9 cellular contexts compared by ENCODE assay signal in genomic region chr6:32839356-32839755, GRCh38. TPM values are rescaled to one million over a fixed set of nuclear protein-coding genes. Genes with fewer than 3 reads are reported as not detected.
DNase-seq lines count a peak whose midpoint lies in the region; ATAC-seq, FAIRE-seq and TF ChIP-seq lines count a peak whose summit lies in the region.
"Had no signal": no experiment of that assay in that cellular context is flagged by ENCODE, and none has a peak within 500 bp of the region (broad histone marks: within the 10 kb centered on the region; RNA-seq: fewer than 3 reads in every experiment).

No MANE protein-coding gene starts in this region.

- no peak for DNase-seq in right atrium auricular region (ENCODE audit: low spot score)
- no peak for DNase-seq in Right ventricle myocardium superior
- DNase-seq in activated naive CD8-positive, alpha-beta T cell treated with anti-CD3 and anti-CD28 coated beads for 36 hours = no peak
- no peak for DNase-seq in uterus
- DNase-seq in stimulated activated CD4-positive, alpha-beta T cell treated with anti-CD3 and anti-CD28 coated beads, Interleukin-4, amount 100 ng/mL, for 4 hours = no peak
- no peak for DNase-seq in HTR-8/SVneo (ENCODE audit: insufficient read length, low spot score)
- no peak for DNase-seq in medulla oblongata (ENCODE audit: extremely low spot score)

- H3K4me1 Mint-ChIP-seq in activated naive CD8-positive, alpha-beta T cell treated with anti-CD3 and anti-CD28 coated beads for 36 hours = peaks cover 66% of the 10 kb centered on the region
- peaks cover 18% of the 10 kb centered on the region for H3K4me1 Mint-ChIP-seq in nephron

- peaks cover 3% of the 10 kb centered on the region for H3K27me3 Mint-ChIP-seq in activated naive CD8-positive, alpha-beta T cell treated with anti-CD3 and anti-CD28 coated beads for 36 hours
- peaks cover 55% of the 10 kb centered on the region for H3K27me3 Mint-ChIP-seq in nephron (ENCODE audit: low read depth)

- H3K9me3 Mint-ChIP-seq in activated naive CD8-positive, alpha-beta T cell treated with anti-CD3 and anti-CD28 coated beads for 36 hours = peaks cover 1% of the 10 kb centered on the region
- H3K9me3 Mint-ChIP-seq in nephron = no peaks in the 10 kb centered on the region

- no peak for TF ChIP-seq POLR2A in uterus (IDR thresholded peaks at IDR 0.05)

- H3K27ac Mint-ChIP-seq in activated naive CD8-positive, alpha-beta T cell treated with anti-CD3 and anti-CD28 coated beads for 36 hours = peak overlapping the region; percentile 99
- H3K27ac Mint-ChIP-seq in nephron = no peak overlapping the region

- peaks cover 0 to 26% of the 10 kb centered on the region in 2 donors for H3K4me1 ChIP-seq in right atrium auricular region
- H3K4me1 ChIP-seq in uterus = no peaks in the 10 kb centered on the region

- H3K36me3 ChIP-seq in right atrium auricular region (peaks cover 6% of the 10 kb centered on the region), uterus (no peaks in the 10 kb centered on the region)

- no peak overlapping the region for H3K4me3 ChIP-seq in right atrium auricular region
- H3K4me3 ChIP-seq in uterus = no peak overlapping the region

- no peak for TF ChIP-seq CTCF in right atrium auricular region (IDR thresholded peaks at IDR 0.05)
- TF ChIP-seq CTCF in nephron (IDR thresholded peaks at IDR 0.05; ENCODE audit: unreplicated experiment in 3 of 3) = no peak
- TF ChIP-seq CTCF in uterus (IDR thresholded peaks at IDR 0.05) = no peak

- H3K27me3 ChIP-seq in right atrium auricular region (no peaks in the 10 kb centered on the region), uterus (no peaks in the 10 kb centered on the region)

- H3K36me3 Mint-ChIP-seq in activated naive CD8-positive, alpha-beta T cell treated with anti-CD3 and anti-CD28 coated beads for 36 hours = peaks cover 88% of the 10 kb centered on the region
- H3K36me3 Mint-ChIP-seq in nephron (ENCODE audit: low read depth) = no peaks in the 10 kb centered on the region

- intact Hi-C loops in Right ventricle myocardium superior (cut with DNase I) = loop anchor here (2.0 kb wide), 1 partner anchor 15 kb away; the partner anchor contains the start of gene PSMB9
- intact Hi-C loops in uterus (cut with DNase I; ENCODE audit: low total_unique reads) = no loop called here

- H3K4me3 Mint-ChIP-seq in activated naive CD8-positive, alpha-beta T cell treated with anti-CD3 and anti-CD28 coated beads for 36 hours = peak overlapping the region; percentile 83
- peak overlapping the region in 2 of 3 experiments; percentile 37 to 41 for H3K4me3 Mint-ChIP-seq in nephron

- no peak for FAIRE-seq in HTR-8/SVneo (lab: Jason Lieb, UNC)

- H3K27ac ChIP-seq in right atrium auricular region (peak overlapping the region; percentile 97 to 98), uterus (peak overlapping the region; percentile 98)

- no peak for ATAC-seq in Right ventricle myocardium superior (ENCODE audit: poor library complexity)

- H3K9me3 ChIP-seq in right atrium auricular region = no peaks in the 10 kb centered on the region
- H3K9me3 ChIP-seq in uterus = no peaks in the 10 kb centered on the region

RNA-seq across cellular contexts. Expression of gene TAP2, which starts 0.8 kb away (rescaled TPM):
- total RNA-seq in right atrium auricular region = 1 to 10 TPM; 3.4 to 6.3 TPM
- total RNA-seq in Right ventricle myocardium superior = 19.3 TPM
- total RNA-seq in activated naive CD8-positive, alpha-beta T cell treated with anti-CD3 and anti-CD28 coated beads for 36 hours = 100 to 1,000 TPM; 216 to 226 TPM
- 10 to 100 TPM in 2 of 4 donors, 1 to 10 TPM in 2; 3.0 to 42.4 (median 21.5) TPM for total RNA-seq in uterus

RNA-seq across cellular contexts. Expression of gene PSMB8, which starts 4.5 kb away (rescaled TPM):
- 10 to 100 TPM; 15.4 to 29.2 TPM for total RNA-seq in right atrium auricular region
- total RNA-seq in Right ventricle myocardium superior = 16.7 TPM
- 100 to 1,000 TPM; 385 to 393 TPM for total RNA-seq in activated naive CD8-positive, alpha-beta T cell treated with anti-CD3 and anti-CD28 coated beads for 36 hours
- total RNA-seq in uterus = 10 to 100 TPM; 23.5 to 60.1 (median 27.2) TPM

RNA-seq across cellular contexts. Expression of gene TAP1, which starts 14.1 kb away (rescaled TPM):
- 10 to 100 TPM; 11.9 to 26.5 TPM for total RNA-seq in right atrium auricular region
- 14.9 TPM for total RNA-seq in Right ventricle myocardium superior
- total RNA-seq in activated naive CD8-positive, alpha-beta T cell treated with anti-CD3 and anti-CD28 coated beads for 36 hours = 100 to 1,000 TPM; 337 to 356 TPM
- 10 to 100 TPM; 18.2 to 62.2 (median 26.5) TPM for total RNA-seq in uterus

RNA-seq across cellular contexts. Expression of gene PSMB9, which starts 14.6 kb away (rescaled TPM):
- total RNA-seq in right atrium auricular region (10 to 100 TPM; 10.9 to 17.6 TPM), Right ventricle myocardium superior (12.6 TPM), uterus (10 to 100 TPM; 14.0 to 50.7 (median 38.6) TPM)
- total RNA-seq in activated naive CD8-positive, alpha-beta T cell treated with anti-CD3 and anti-CD28 coated beads for 36 hours = 100 to 1,000 TPM; 315 to 316 TPM

RNA-seq across cellular contexts. Expression of gene HLA-DOB, which starts 22.6 kb away (rescaled TPM):
- not detected for total RNA-seq in right atrium auricular region
- total RNA-seq in Right ventricle myocardium superior = not detected
- total RNA-seq in activated naive CD8-positive, alpha-beta T cell treated with anti-CD3 and anti-CD28 coated beads for 36 hours = 1 to 10 TPM; 1.9 to 2.1 TPM
- total RNA-seq in uterus = under 1 TPM in 2 of 4 donors, not detected in 2; 0.28 to 0.82 TPM
- total RNA-seq: SK-MEL-5 had no signal

Comparison
In these comparisons a context has a peak if more than half of its experiments do, and no peak if none do; other contexts are left out.
1. RNA of gene TAP2, which starts 0.8 kb away (total RNA-seq): 216 to 226 TPM in activated naive CD8-positive, alpha-beta T cell treated with anti-CD3 and anti-CD28 coated beads for 36 hours; 3.0 to 42.4 TPM in uterus, 19.3 TPM in Right ventricle myocardium superior (single experiment) and 3.4 to 6.3 TPM in right atrium auricular region; every median in the first group is over 4 times any median in the second.
2. RNA of gene PSMB8, which starts 4.5 kb away (total RNA-seq): 385 to 393 TPM in activated naive CD8-positive, alpha-beta T cell treated with anti-CD3 and anti-CD28 coated beads for 36 hours; 23.5 to 60.1 TPM in uterus, 15.4 to 29.2 TPM in right atrium auricular region and 16.7 TPM in Right ventricle myocardium superior (single experiment); every median in the first group is over 4 times any median in the second.
3. RNA of gene TAP1, which starts 14.1 kb away (total RNA-seq): 337 to 356 TPM in activated naive CD8-positive, alpha-beta T cell treated with anti-CD3 and anti-CD28 coated beads for 36 hours; 18.2 to 62.2 TPM in uterus, 11.9 to 26.5 TPM in right atrium auricular region and 14.9 TPM in Right ventricle myocardium superior (single experiment); every median in the first group is over 4 times any median in the second.